2 cellular contexts compared by ENCODE assay signal in genomic region chr1:33864460-33865389, GRCh38.
A peak's percentile ranks its signal among the peaks of the same experiment; 100 is the strongest.
TF ChIP-seq lines count a peak whose summit lies in the region.

No MANE protein-coding gene starts in this region.

TF ChIP-seq in HepG2, 621 proteins besides CTCF, POLR2A, EP300 and RAD21:
- TF ChIP-seq KDM3A (CRISPR knock-in tag; IDR thresholded peaks at IDR 0.05; ENCODE audit: low read depth) (no peak), HNRNPK (IDR thresholded peaks at IDR 0.05; ENCODE audit: low read depth, low read length, poor library complexity, severe bottlenecking) (peak; percentile 54), HMGXB4 (CRISPR knock-in tag; IDR thresholded peaks at IDR 0.05; ENCODE audit: borderline replicate concordance in 1 of 2, low read depth in 1 of 2) (no peak), ZNF512 (CRISPR knock-in tag; IDR thresholded peaks at IDR 0.05) (no peak), ETS1 (CRISPR knock-in tag; IDR thresholded peaks at IDR 0.05) (no peak), RXRA (CRISPR knock-in tag; IDR thresholded peaks at IDR 0.05) (no peak), GPN1 (CRISPR knock-in tag; IDR thresholded peaks at IDR 0.05; ENCODE audit: borderline replicate concordance) (no peak), ARID5B (CRISPR knock-in tag; IDR thresholded peaks at IDR 0.05) (no peak), ZFP91 (CRISPR knock-in tag; IDR thresholded peaks at IDR 0.05; ENCODE audit: borderline replicate concordance) (no peak), PCBP2 (optimal IDR thresholded peaks at IDR 0.05; ENCODE audit: low read depth, low read length, poor library complexity, severe bottlenecking) (peak; percentile 70), CAMTA2 (CRISPR knock-in tag; IDR thresholded peaks at IDR 0.05; ENCODE audit: borderline replicate concordance) (no peak), PCBP1 (IDR thresholded peaks at IDR 0.05; ENCODE audit: borderline replicate concordance, low read depth, low read length) (0 out of 2 replicates have a peak, but pooled peaks have one; percentile 38)

TF ChIP-seq in H1, 55 proteins besides CTCF, POLR2A, EP300 and RAD21:
- TF ChIP-seq HDAC2 (IDR thresholded peaks at IDR 0.05; ENCODE audit: borderline replicate concordance in 1 of 2, low read depth in 2 of 2, low read length in 2 of 2) (no peak), GTF2F1 (IDR thresholded peaks at IDR 0.05; ENCODE audit: borderline replicate concordance, low read depth, low read length) (no peak), TAF1 (IDR thresholded peaks at IDR 0.05; ENCODE audit: low read depth, low read length) (no peak), KDM5A (IDR thresholded peaks at IDR 0.05; ENCODE audit: low read length) (no peak), BACH1 (IDR thresholded peaks at IDR 0.05; ENCODE audit: low read length) (no peak), SIN3A (conservative IDR thresholded peaks at IDR 0.05 in 1 of 2, IDR thresholded peaks at IDR 0.05 in 1 of 2; ENCODE audit: low read depth in 1 of 2, low read length in 2 of 2) (no peak), RBBP5 (IDR thresholded peaks at IDR 0.05; ENCODE audit: borderline replicate concordance, low read depth, low read length) (no peak)
